Comparison of ENCODE assay signal across 22 cellular contexts in genomic region chr2:188573453-188573852, GRCh38.
DNase-seq lines count a peak whose midpoint lies in the region; ATAC-seq, FAIRE-seq and TF ChIP-seq lines count a peak whose summit lies in the region.
"Had no signal": no experiment of that assay in that cellular context is flagged by ENCODE, and none has a peak within 500 bp of the region (broad histone marks: within the 10 kb centered on the region; RNA-seq: fewer than 3 reads in every experiment).

No MANE protein-coding gene starts in this region.

- ATAC-seq in A549 (peak in 1 of 2 experiments; percentile 37; a peak in 1 of 6 replicates), GM19328 (IDR thresholded peaks at IDR 0.05; ENCODE audit: unreplicated experiment) (no peak), GM18909 (IDR thresholded peaks at IDR 0.05; ENCODE audit: poor library complexity, unreplicated experiment) (no peak)
- no peak for ATAC-seq in stimulated activated naive B cell treated with anti-CD40 and anti-IgM and Interleukin-4, amounts not matched to agents 10 μg/mL and 1 μg/mL and 100 μg/mL, for 72 hours (replicated peaks)
- ATAC-seq: heart left ventricle; K562; stimulated activated naive CD8-positive, alpha-beta T cell treated with anti-CD3 and anti-CD28 coated beads, Interleukin-15, amount 100 ng/mL, for 72 hours had no signal

- TF ChIP-seq RAD21 in A549 (conservative IDR thresholded peaks at IDR 0.05 in 1 of 2, IDR thresholded peaks at IDR 0.05 in 1 of 2) = no peak

- H3K36me3 ChIP-seq in osteoblast (ENCODE audit: insufficient read depth, low read length) = no peaks in the 10 kb centered on the region
- H3K36me3 ChIP-seq: ovary had no signal

- H3K4me1 ChIP-seq in A549 = peaks cover 14% of the 10 kb centered on the region; the same call in 2 of the 3 replicates
- H3K4me1 ChIP-seq in osteoblast (ENCODE audit: insufficient read depth, low read length) = peaks cover 5% of the 10 kb centered on the region
- H3K4me1 ChIP-seq: esophagus squamous epithelium, upper lobe of left lung had no signal

- WGBS in A549 (ENCODE audit: missing lambda C conversion rate) = 55% methylated on average over 1 of the region's 1 CpG

- CTCF ChIA-PET in A549 (lab: Yijun Ruan, JAX) = interaction anchor here (1.6 kb wide), 1 partner anchor 49 kb away, joined by 5 read pairs; no protein-coding TSS in a partner anchor

- no peak for TF ChIP-seq POLR2A in A549 (IDR thresholded peaks at IDR 0.05; ENCODE audit: low read length)

- H3K4me1 Mint-ChIP-seq in stimulated activated naive B cell treated with anti-CD40 and anti-IgM and Interleukin-4, amounts not matched to agents 10 μg/mL and 1 μg/mL and 100 μg/mL, for 72 hours = no peaks in the 10 kb centered on the region
- H3K4me1 Mint-ChIP-seq: CD4-positive, CD25-positive, alpha-beta regulatory T cell; immature natural killer cell; stimulated activated naive CD8-positive, alpha-beta T cell treated with anti-CD3 and anti-CD28 coated beads, Interleukin-15, amount 100 ng/mL, for 72 hours had no signal

- H3K4me3 Mint-ChIP-seq in stimulated activated naive B cell treated with anti-CD40 and anti-IgM and Interleukin-4, amounts not matched to agents 10 μg/mL and 1 μg/mL and 100 μg/mL, for 72 hours = no peak overlapping the region
- H3K4me3 Mint-ChIP-seq: CD4-positive, CD25-positive, alpha-beta regulatory T cell; immature natural killer cell; stimulated activated naive CD8-positive, alpha-beta T cell treated with anti-CD3 and anti-CD28 coated beads, Interleukin-15, amount 100 ng/mL, for 72 hours had no signal

- H3K79me2 ChIP-seq in osteoblast (ENCODE audit: insufficient read depth, low read length) = no peaks in the 10 kb centered on the region

- H3K27ac ChIP-seq in A549 (peak overlapping the region in 1 of 2 experiments; percentile 52; a peak in 1 of 6 replicates), osteoblast (ENCODE audit: low read depth, low read length) (no peak overlapping the region)
- H3K27ac ChIP-seq: esophagus squamous epithelium, heart left ventricle, ovary, upper lobe of left lung had no signal

- H3K4me2 ChIP-seq in A549 (peak overlapping the region; percentile 23; the same call in 1 of the 3 replicates), osteoblast (ENCODE audit: insufficient read depth, low read length) (no peak overlapping the region)

- H3K27me3 Mint-ChIP-seq in stimulated activated naive B cell treated with anti-CD40 and anti-IgM and Interleukin-4, amounts not matched to agents 10 μg/mL and 1 μg/mL and 100 μg/mL, for 72 hours = no peaks in the 10 kb centered on the region
- H3K27me3 Mint-ChIP-seq: CD4-positive, CD25-positive, alpha-beta regulatory T cell; stimulated activated naive CD8-positive, alpha-beta T cell treated with anti-CD3 and anti-CD28 coated beads, Interleukin-15, amount 100 ng/mL, for 72 hours had no signal

- H3K9me3 ChIP-seq in A549 = no peaks in the 10 kb centered on the region
- no peaks in the 10 kb centered on the region for H3K9me3 ChIP-seq in osteoblast (ENCODE audit: low read depth, low read length)
- H3K9me3 ChIP-seq: esophagus squamous epithelium, heart left ventricle, ovary, upper lobe of left lung had no signal

- POLR2A ChIA-PET in A549 (lab: Yijun Ruan, JAX) = no interaction called here

- H3K36me3 Mint-ChIP-seq in stimulated activated naive B cell treated with anti-CD40 and anti-IgM and Interleukin-4, amounts not matched to agents 10 μg/mL and 1 μg/mL and 100 μg/mL, for 72 hours = no peaks in the 10 kb centered on the region
- H3K36me3 Mint-ChIP-seq: CD4-positive, CD25-positive, alpha-beta regulatory T cell had no signal

- TF ChIP-seq EP300 in A549 (IDR thresholded peaks at IDR 0.05) = no peak

- no peaks in the 10 kb centered on the region for H4K20me1 ChIP-seq in osteoblast (ENCODE audit: insufficient read depth, low read length)

- H3K9me3 Mint-ChIP-seq in stimulated activated naive B cell treated with anti-CD40 and anti-IgM and Interleukin-4, amounts not matched to agents 10 μg/mL and 1 μg/mL and 100 μg/mL, for 72 hours = no peaks in the 10 kb centered on the region
- H3K9me3 Mint-ChIP-seq: stimulated activated naive CD8-positive, alpha-beta T cell treated with anti-CD3 and anti-CD28 coated beads, Interleukin-15, amount 100 ng/mL, for 72 hours had no signal

- TF ChIP-seq CTCF in A549 (IDR thresholded peaks at IDR 0.05) (no peak), osteoblast (IDR thresholded peaks at IDR 0.05; ENCODE audit: extremely low read depth, low read depth, low read length) (no peak)

- DNase-seq in A549 (ENCODE audit: low read depth in 1 of 2, low spot score in 1 of 2) = peak in 1 of 2 experiments; percentile 6
- peak; percentile 31 to 77 for DNase-seq in NCI-H524 (lab: John Stamatoyannopoulos, UW)
- peak; percentile 21 for DNase-seq in osteoblast (ENCODE audit: insufficient read length, low spot score, missing footprints)
- DNase-seq in NCI-H345 treated with DMSO at 0.1 percent for 48 hours (lab: John Stamatoyannopoulos, UW; ENCODE audit: unreplicated experiment) = no peak
- no peak for DNase-seq in stimulated activated naive B cell treated with anti-CD40 and anti-IgM and Interleukin-4, amounts not matched to agents 10 μg/mL and 1 μg/mL and 100 μg/mL, for 72 hours
- DNase-seq: activated T-cell treated with anti-CD3 and anti-CD28 coated beads for 4 hours; aorta; CD4-positive, CD25-positive, alpha-beta regulatory T cell; DMS153; effector CD8-positive, alpha-beta T cell; esophagus squamous epithelium; heart left ventricle; immature natural killer cell; MV-4-11; NCI-H2029; ovary; stimulated activated naive CD8-positive, alpha-beta T cell treated with anti-CD3 and anti-CD28 coated beads, Interleukin-15, amount 100 ng/mL, for 72 hours; upper lobe of left lung had no signal

- H2AFZ ChIP-seq in osteoblast (ENCODE audit: low read length) = no peak overlapping the region

- no peak overlapping the region for H3K4me3 ChIP-seq in A549
- H3K4me3 ChIP-seq in osteoblast (ENCODE audit: insufficient read depth, low read length) = no peak overlapping the region
- H3K4me3 ChIP-seq: esophagus squamous epithelium, heart left ventricle, K562, ovary, upper lobe of left lung had no signal

- H3K27ac Mint-ChIP-seq in stimulated activated naive B cell treated with anti-CD40 and anti-IgM and Interleukin-4, amounts not matched to agents 10 μg/mL and 1 μg/mL and 100 μg/mL, for 72 hours = no peak overlapping the region
- H3K27ac Mint-ChIP-seq: CD4-positive, CD25-positive, alpha-beta regulatory T cell; immature natural killer cell; stimulated activated naive CD8-positive, alpha-beta T cell treated with anti-CD3 and anti-CD28 coated beads, Interleukin-15, amount 100 ng/mL, for 72 hours had no signal

- no peaks in the 10 kb centered on the region for H3K27me3 ChIP-seq in osteoblast (ENCODE audit: insufficient read depth, low read length)
- H3K27me3 ChIP-seq: esophagus squamous epithelium, heart left ventricle, ovary, upper lobe of left lung had no signal

- no peak for FAIRE-seq in A549 (lab: Jason Lieb, UNC)
- FAIRE-seq in endometrium (lab: Jason Lieb, UNC) = peak; percentile 96
- FAIRE-seq: K562 had no signal

TF ChIP-seq in A549, 52 proteins besides CTCF, POLR2A, EP300 and RAD21:
- TF ChIP-seq, protein P1, sequence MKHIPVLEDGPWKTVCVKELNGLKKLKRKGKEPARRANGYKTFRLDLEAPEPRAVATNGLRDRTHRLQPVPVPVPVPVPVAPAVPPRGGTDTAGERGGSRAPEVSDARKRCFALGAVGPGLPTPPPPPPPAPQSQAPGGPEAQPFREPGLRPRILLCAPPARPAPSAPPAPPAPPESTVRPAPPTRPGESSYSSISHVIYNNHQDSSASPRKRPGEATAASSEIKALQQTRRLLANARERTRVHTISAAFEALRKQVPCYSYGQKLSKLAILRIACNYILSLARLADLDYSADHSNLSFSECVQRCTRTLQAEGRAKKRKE (CRISPR knock-in tag; IDR thresholded peaks at IDR 0.05; ENCODE audit: low read depth) = no peak
- TF ChIP-seq GATA3 (IDR thresholded peaks at IDR 0.05; ENCODE audit: borderline replicate concordance) (peak; percentile 16; the same call in 1 of the 2 replicates), FOSB (CRISPR knock-in tag; IDR thresholded peaks at IDR 0.05) (no peak), RFX5 (IDR thresholded peaks at IDR 0.05) (no peak), MAFK (IDR thresholded peaks at IDR 0.05; ENCODE audit: partially characterized antibody) (no peak), FOSL2 (IDR thresholded peaks at IDR 0.05) (no peak), FOSL2 (CRISPR knock-in tag; IDR thresholded peaks at IDR 0.05) (no peak), JUNB (IDR thresholded peaks at IDR 0.05) (peak; percentile 27; the same call in 1 of the 2 replicates), SMC3 (IDR thresholded peaks at IDR 0.05) (no peak), EHF (CRISPR knock-in tag; IDR thresholded peaks at IDR 0.05) (no peak)
- TF ChIP-seq, protein P2, sequence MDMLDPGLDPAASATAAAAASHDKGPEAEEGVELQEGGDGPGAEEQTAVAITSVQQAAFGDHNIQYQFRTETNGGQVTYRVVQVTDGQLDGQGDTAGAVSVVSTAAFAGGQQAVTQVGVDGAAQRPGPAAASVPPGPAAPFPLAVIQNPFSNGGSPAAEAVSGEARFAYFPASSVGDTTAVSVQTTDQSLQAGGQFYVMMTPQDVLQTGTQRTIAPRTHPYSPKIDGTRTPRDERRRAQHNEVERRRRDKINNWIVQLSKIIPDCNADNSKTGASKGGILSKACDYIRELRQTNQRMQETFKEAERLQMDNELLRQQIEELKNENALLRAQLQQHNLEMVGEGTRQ (IDR thresholded peaks at IDR 0.05) = no peak
- TF ChIP-seq, protein P3, sequence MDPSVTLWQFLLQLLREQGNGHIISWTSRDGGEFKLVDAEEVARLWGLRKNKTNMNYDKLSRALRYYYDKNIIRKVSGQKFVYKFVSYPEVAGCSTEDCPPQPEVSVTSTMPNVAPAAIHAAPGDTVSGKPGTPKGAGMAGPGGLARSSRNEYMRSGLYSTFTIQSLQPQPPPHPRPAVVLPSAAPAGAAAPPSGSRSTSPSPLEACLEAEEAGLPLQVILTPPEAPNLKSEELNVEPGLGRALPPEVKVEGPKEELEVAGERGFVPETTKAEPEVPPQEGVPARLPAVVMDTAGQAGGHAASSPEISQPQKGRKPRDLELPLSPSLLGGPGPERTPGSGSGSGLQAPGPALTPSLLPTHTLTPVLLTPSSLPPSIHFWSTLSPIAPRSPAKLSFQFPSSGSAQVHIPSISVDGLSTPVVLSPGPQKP (IDR thresholded peaks at IDR 0.05; ENCODE audit: low read depth, low read length) = no peak
- TF ChIP-seq, protein P4, sequence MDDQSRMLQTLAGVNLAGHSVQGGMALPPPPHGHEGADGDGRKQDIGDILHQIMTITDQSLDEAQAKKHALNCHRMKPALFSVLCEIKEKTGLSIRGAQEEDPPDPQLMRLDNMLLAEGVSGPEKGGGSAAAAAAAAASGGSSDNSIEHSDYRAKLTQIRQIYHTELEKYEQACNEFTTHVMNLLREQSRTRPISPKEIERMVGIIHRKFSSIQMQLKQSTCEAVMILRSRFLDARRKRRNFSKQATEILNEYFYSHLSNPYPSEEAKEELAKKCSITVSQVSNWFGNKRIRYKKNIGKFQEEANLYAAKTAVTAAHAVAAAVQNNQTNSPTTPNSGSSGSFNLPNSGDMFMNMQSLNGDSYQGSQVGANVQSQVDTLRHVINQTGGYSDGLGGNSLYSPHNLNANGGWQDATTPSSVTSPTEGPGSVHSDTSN (IDR thresholded peaks at IDR 0.05) = no peak
TF ChIP-seq in A549: peak in this region for 2.

Comparison
In these comparisons a context has a peak if more than half of its experiments do, and no peak if none do; other contexts are left out.
1. DNase-seq: peak in NCI-H524 (2 of 2) and osteoblast (single experiment); none in NCI-H345 treated with DMSO at 0.1 percent for 48 hours (single experiment) and stimulated activated naive B cell treated with anti-CD40 and anti-IgM and Interleukin-4, amounts not matched to agents 10 μg/mL and 1 μg/mL and 100 μg/mL, for 72 hours (single experiment).